ENCODE assay signal across 25 cellular contexts in genomic region chr16:9332574-9333148, GRCh38.
DNase-seq lines count a peak whose midpoint lies in the region; ATAC-seq, FAIRE-seq and TF ChIP-seq lines count a peak whose summit lies in the region.
"Had no signal": no experiment of that assay in that cellular context is flagged by ENCODE, and none has a peak within 500 bp of the region (broad histone marks: within the 10 kb centered on the region; RNA-seq: fewer than 3 reads in every experiment).

No MANE protein-coding gene starts in this region.

- H3K27ac ChIP-seq in HepG2 (ENCODE audit: extremely low read length, insufficient read depth, low read length), result no peak overlapping the region
- H3K27ac ChIP-seq in right lobe of liver, result no peak overlapping the region
- H3K27ac ChIP-seq in K562 (ENCODE audit: extremely low read depth, low read depth, low read length), result no peak overlapping the region
- H3K27ac ChIP-seq in lung (ENCODE audit: low read depth in 1 of 2, low read length in 1 of 2), result no peak overlapping the region
- H3K27ac ChIP-seq: 22Rv1, BLaER1 had no signal

- H2AFZ ChIP-seq in HepG2 (ENCODE audit: low read length) (no peak overlapping the region), K562 (ENCODE audit: low read depth, low read length) (no peak overlapping the region)

- no peak for TF ChIP-seq EP300 in HepG2 (IDR thresholded peaks at IDR 0.05; ENCODE audit: low read depth in 2 of 2, low read length in 2 of 2)
- no peak for TF ChIP-seq EP300 in HepG2 (CRISPR knock-in tag; IDR thresholded peaks at IDR 0.05; ENCODE audit: borderline replicate concordance)
- no peak for TF ChIP-seq EP300 in K562 (IDR thresholded peaks at IDR 0.05; ENCODE audit: low read length)

- no peak overlapping the region for H3K9ac ChIP-seq in HepG2 (ENCODE audit: insufficient read depth, low read depth, low read length)
- H3K9ac ChIP-seq in K562 (ENCODE audit: insufficient read depth in 1 of 2, low read depth in 2 of 2, low read length in 2 of 2), result no peak overlapping the region
- H3K9ac ChIP-seq: BLaER1 had no signal

- 23% methylated on average over 5 of the region's 5 CpGs for WGBS in HepG2 (ENCODE audit: low lambda C conversion rate)
- 82% methylated on average over 5 of the region's 5 CpGs for WGBS in right lobe of liver (ENCODE audit: insufficient coverage, low coverage, low lambda C conversion rate, missing lambda C conversion rate)
- WGBS in K562 (ENCODE audit: insufficient coverage, low coverage, missing lambda C conversion rate), result 0% methylated on average over 5 of the region's 5 CpGs
- WGBS in lung, 2 donors, result 92 to 94% methylated on average over 5 of the region's 5 CpGs

- peaks cover under 1 to 32% of the 10 kb centered on the region in 2 experiments; a peak in 4 of 5 replicates for H3K27me3 ChIP-seq in HepG2 (ENCODE audit: control insufficient read depth in 1 of 2, insufficient read depth in 2 of 2, low read length in 2 of 2)
- no peaks in the 10 kb centered on the region for H3K27me3 ChIP-seq in right lobe of liver
- no peaks in the 10 kb centered on the region for H3K27me3 ChIP-seq in K562 (ENCODE audit: control insufficient read depth in 2 of 2, insufficient read depth in 2 of 2, low read length in 2 of 2)
- H3K27me3 ChIP-seq in lung (ENCODE audit: control insufficient read depth, insufficient read depth), result no peaks in the 10 kb centered on the region
- H3K27me3 ChIP-seq: BE2C, BLaER1 had no signal

- no peak for TF ChIP-seq POLR2A in HepG2 (IDR thresholded peaks at IDR 0.05; ENCODE audit: insufficient read depth in 1 of 2, low read depth in 2 of 2, low read length in 2 of 2)
- no peak for TF ChIP-seq POLR2A in right lobe of liver (IDR thresholded peaks at IDR 0.05)
- no peak for TF ChIP-seq POLR2A in K562 (conservative IDR thresholded peaks at IDR 0.05)

- DNase-seq in HepG2 (ENCODE audit: low spot score) (no peak), right lobe of liver (no peak), K562 (ENCODE audit: extremely low read depth in 1 of 4, low spot score in 3 of 4) (no peak), lung (ENCODE audit: low spot score) (peak; percentile 9), NK-92 (lab: John Stamatoyannopoulos, UW; ENCODE audit: unreplicated experiment) (no peak)
- DNase-seq: ACHN; BE2C; C1 segment of cervical spinal cord; CD4-positive, alpha-beta memory T cell; CD4-positive, CD25-positive, alpha-beta regulatory T cell; CD8-positive, alpha-beta memory T cell; COR-L47; DMS 273 treated with DMSO at 0.1 percent for 48 hours; DMS153; DMS53; DMS79; DND-41; EL; GDM1 had no signal

- TF ChIP-seq CTCF in HepG2 (CRISPR knock-in tag; IDR thresholded peaks at IDR 0.05) (no peak), right lobe of liver (IDR thresholded peaks at IDR 0.05) (no peak), K562 (IDR thresholded peaks at IDR 0.05 in 2 of 3, conservative IDR thresholded peaks at IDR 0.05 in 1 of 3; ENCODE audit: insufficient read depth in 2 of 3, low read depth in 1 of 3, low read length in 3 of 3) (no peak), lung (IDR thresholded peaks at IDR 0.05; ENCODE audit: control extremely low read depth, extremely low read depth) (no peak)

- BruUV-seq in HepG2 (replicated peaks; lab: Mats Ljungman, UMichigan) (no TSS peak), K562 (replicated peaks; lab: Mats Ljungman, UMichigan) (no TSS peak)

- H3K4me3 ChIP-seq in HepG2 (replicated peaks in 1 of 3; ENCODE audit: insufficient read depth in 1 of 3, low read depth in 2 of 3, low read length in 3 of 3), result no peak overlapping the region
- H3K4me3 ChIP-seq in right lobe of liver, result no peak overlapping the region
- H3K4me3 ChIP-seq in K562, result no peak overlapping the region
- no peak overlapping the region for H3K4me3 ChIP-seq in lung
- H3K4me3 ChIP-seq: BLaER1, GM12878 had no signal

- H3K4me2 ChIP-seq in HepG2 (ENCODE audit: low read depth, low read length) (no peak overlapping the region), K562 (ENCODE audit: insufficient read depth, low read length) (no peak overlapping the region)
- H3K4me2 ChIP-seq: BLaER1 had no signal

- TF ChIP-seq RAD21 in HepG2 (CRISPR knock-in tag; IDR thresholded peaks at IDR 0.05) (no peak), K562 (CRISPR knock-in tag; conservative IDR thresholded peaks at IDR 0.05 in 1 of 2, IDR thresholded peaks at IDR 0.05 in 1 of 2) (no peak)

- no peaks in the 10 kb centered on the region for H4K20me1 ChIP-seq in HepG2 (ENCODE audit: insufficient read depth, low read length)
- no peaks in the 10 kb centered on the region for H4K20me1 ChIP-seq in K562 (replicated peaks; ENCODE audit: control insufficient read depth, insufficient read depth, low read length)
- H4K20me1 ChIP-seq: BLaER1 had no signal

- intact Hi-C loops in HepG2 (cut with micrococcal nuclease; ENCODE audit: unreplicated experiment), result no loop called here
- intact Hi-C loops in right lobe of liver (cut with DNase I), result no loop called here
- intact Hi-C loops in K562 (cut with micrococcal nuclease), result no loop called here

- no peaks in the 10 kb centered on the region for H3K4me1 ChIP-seq in HepG2 (ENCODE audit: insufficient read depth, low read length)
- no peaks in the 10 kb centered on the region for H3K4me1 ChIP-seq in right lobe of liver
- H3K4me1 ChIP-seq in K562 (replicated peaks in 1 of 2; ENCODE audit: control insufficient read depth in 2 of 2, insufficient read depth in 2 of 2, low read length in 2 of 2), result no peaks in the 10 kb centered on the region
- H3K4me1 ChIP-seq in lung (ENCODE audit: control insufficient read depth in 2 of 2, insufficient read depth in 2 of 2, low read length in 2 of 2), result no peaks in the 10 kb centered on the region
- H3K4me1 ChIP-seq: BE2C had no signal

- no peaks in the 10 kb centered on the region for H3K79me2 ChIP-seq in HepG2 (ENCODE audit: insufficient read depth, low read length)
- no peaks in the 10 kb centered on the region for H3K79me2 ChIP-seq in K562 (ENCODE audit: control insufficient read depth, insufficient read depth, low read length)

- in situ Hi-C loops in HepG2 (cut with HindIII; ENCODE audit: extremely low pct_ligation_motif_present, low pct_unique_long_range_greater_than_20kb), result no loop called here
- in situ Hi-C loops in K562 (cut with MboI), result no loop called here

- no peak for ATAC-seq in HepG2
- no peak for ATAC-seq in right lobe of liver
- ATAC-seq in K562, result no peak
- no peak for ATAC-seq in lung (ENCODE audit: insufficient read depth, low FRiP score)
- ATAC-seq in GM18868 (IDR thresholded peaks at IDR 0.05; ENCODE audit: unreplicated experiment), result no peak
- ATAC-seq: GM12878 had no signal

- CTCF ChIA-PET in HepG2 (lab: Yijun Ruan, JAX; ENCODE audit: low intra/inter-chr PET ratio, low total read pairs), result no interaction called here
- CTCF ChIA-PET in K562 (lab: Yijun Ruan, JAX; ENCODE audit: low intra/inter-chr PET ratio), result no interaction called here

- POLR2A ChIA-PET in HepG2 (lab: Yijun Ruan, JAX), result no interaction called here
- POLR2A ChIA-PET in K562 (lab: Yijun Ruan, JAX), result interaction anchor here (0.7 kb wide), 1 partner anchor 19 kb away, joined by 3 read pairs; no protein-coding TSS in a partner anchor

- FAIRE-seq in HepG2 (lab: Jason Lieb, UNC) (no peak), K562 (lab: Jason Lieb, UNC) (no peak)
- FAIRE-seq: GM12878, GM12892, GM18507 had no signal

- H3K9me1 ChIP-seq in K562 (ENCODE audit: control insufficient read depth, insufficient read depth, low read length), result no peaks in the 10 kb centered on the region

- H3K36me3 ChIP-seq in HepG2 (replicated peaks in 1 of 2; ENCODE audit: control insufficient read depth in 1 of 2, insufficient read depth in 2 of 2, low read length in 2 of 2) (no peaks in the 10 kb centered on the region), right lobe of liver (no peaks in the 10 kb centered on the region), K562 (ENCODE audit: control insufficient read depth, insufficient read depth, low read length) (no peaks in the 10 kb centered on the region), lung (ENCODE audit: control insufficient read depth in 2 of 2, insufficient read depth in 2 of 2, low read length in 2 of 2) (no peaks in the 10 kb centered on the region)
- H3K36me3 ChIP-seq: BE2C, BLaER1 had no signal

- no peaks in the 10 kb centered on the region for H3K9me3 ChIP-seq in HepG2 (ENCODE audit: low read length)
- no peaks in the 10 kb centered on the region for H3K9me3 ChIP-seq in right lobe of liver
- no peaks in the 10 kb centered on the region for H3K9me3 ChIP-seq in K562 (replicated peaks; ENCODE audit: control insufficient read depth, insufficient read depth, low read depth, low read length)
- no peaks in the 10 kb centered on the region for H3K9me3 ChIP-seq in lung (ENCODE audit: control insufficient read depth in 2 of 2, insufficient read depth in 1 of 2, low read length in 1 of 2)
- H3K9me3 ChIP-seq: BE2C, BLaER1 had no signal

TF ChIP-seq in HepG2, 621 proteins besides CTCF, POLR2A, EP300 and RAD21 (continues in another document):
- TF ChIP-seq ZNF543 (CRISPR knock-in tag; IDR thresholded peaks at IDR 0.05), result peak; percentile 86; the same call in 1 of the 2 replicates
- TF ChIP-seq ZNF275 (CRISPR knock-in tag; IDR thresholded peaks at IDR 0.05; ENCODE audit: borderline replicate concordance), result no peak
- TF ChIP-seq ZNF883 (CRISPR knock-in tag; IDR thresholded peaks at IDR 0.05; ENCODE audit: not compliant biosample characterization), result no peak

TF ChIP-seq in K562, 482 proteins besides CTCF, POLR2A, EP300 and RAD21:
- TF ChIP-seq ZNF316 (IDR thresholded peaks at IDR 0.05) (peak; percentile 61), CBX3 (IDR thresholded peaks at IDR 0.05; ENCODE audit: borderline replicate concordance in 1 of 2, low read length in 2 of 2) (no peak), C11orf30 (IDR thresholded peaks at IDR 0.05; ENCODE audit: low read depth) (peak; percentile 44; the same call in 1 of the 2 replicates)

Comparison
In these comparisons a context has a peak if more than half of its experiments do, and no peak if none do; other contexts are left out.
1. Of the 241 proteins assayed by ChIP-seq in both HepG2 and K562: peak only in HepG2: MAFF and MAFK; only in K562: none; in both: none; in neither: 239.